In genomic region chr4:83556006-83556712, GRCh38 we compare ENCODE assay signal across 28 cellular contexts. TPM values are rescaled to one million over a fixed set of nuclear protein-coding genes. Genes with fewer than 3 reads are reported as not detected.
DNase-seq lines count a peak whose midpoint lies in the region; ATAC-seq and TF ChIP-seq lines count a peak whose summit lies in the region.
"Had no signal": no experiment of that assay in that cellular context is flagged by ENCODE, and none has a peak within 500 bp of the region (broad histone marks: within the 10 kb centered on the region; RNA-seq: fewer than 3 reads in every experiment).

No MANE protein-coding gene starts in this region.

- H3K4me1 Mint-ChIP-seq in memory B cell, result no peaks in the 10 kb centered on the region

- CTCF ChIA-PET in PC-9 (lab: Charles Lee), result no interaction called here

- H4K20me1 ChIP-seq in PC-9 (ENCODE audit: insufficient read depth), result no peaks in the 10 kb centered on the region

- H3K79me2 ChIP-seq in PC-9 (ENCODE audit: low read depth), result peaks cover 82% of the 10 kb centered on the region

- TF ChIP-seq CTCF in PC-9 (conservative IDR thresholded peaks at IDR 0.05), result no peak

- H3K27me3 ChIP-seq in PC-9 (ENCODE audit: insufficient read depth, low read depth), result no peaks in the 10 kb centered on the region
- H3K27me3 ChIP-seq: brain microvascular endothelial cell, heart left ventricle, pancreas, tibial artery had no signal

- no peaks in the 10 kb centered on the region for H3K9me3 Mint-ChIP-seq in memory B cell
- H3K9me3 Mint-ChIP-seq: activated naive CD8-positive, alpha-beta T cell treated with anti-CD3 and anti-CD28 coated beads, Interleukin-2, amount 50 U/mL, for 24 hours; natural killer cell treated with Interleukin-12 subunit alpha and Interleukin-12 subunit beta and Interleukin-15 and Interleukin-18, amount 100 ng/mL, for 72 hours; stimulated activated naive CD8-positive, alpha-beta T cell treated with anti-CD3 and anti-CD28 coated beads, Interleukin-15, Interleukin-2, amounts not matched to agents 100 ng/mL and 50 ng/mL, for 24 hours; T-cell had no signal

- H3K4me1 ChIP-seq in PC-9 (replicated peaks; ENCODE audit: insufficient read depth), result peaks cover 77% of the 10 kb centered on the region
- H3K4me1 ChIP-seq: pancreas, tibial artery had no signal

- no peaks in the 10 kb centered on the region for H3K27me3 Mint-ChIP-seq in memory B cell
- H3K27me3 Mint-ChIP-seq: activated CD4-positive, alpha-beta T cell treated with anti-CD3 and anti-CD28 coated beads for 36 hours; activated naive CD8-positive, alpha-beta T cell treated with anti-CD3 and anti-CD28 coated beads, Interleukin-2, amount 50 U/mL, for 24 hours; stimulated activated naive CD8-positive, alpha-beta T cell treated with anti-CD3 and anti-CD28 coated beads, Interleukin-15, Interleukin-2, amounts not matched to agents 100 ng/mL and 50 ng/mL, for 24 hours; T-cell had no signal

- H3K36me3 ChIP-seq in PC-9 (ENCODE audit: low read depth), result 0 out of 2 replicates have a peak, but pooled peaks cover 5% of the 10 kb centered on the region
- H3K36me3 ChIP-seq: brain microvascular endothelial cell, HAP-1, pancreas, tibial artery had no signal

- H3K27ac ChIP-seq in PC-9, result peak overlapping the region; percentile 39; the same call in 1 of the 2 replicates
- H3K27ac ChIP-seq: brain microvascular endothelial cell, pancreas, tibial artery had no signal

- BruUV-seq in PC-9 (replicated peaks; lab: Mats Ljungman, UMichigan), result TSS peak; percentile 29

- no peaks in the 10 kb centered on the region for H3K9me3 ChIP-seq in PC-9 (ENCODE audit: insufficient read depth, low read depth)
- H3K9me3 ChIP-seq: HAP-1, heart left ventricle, pancreas, tibial artery had no signal

- peak; percentile 61 for DNase-seq in DMS79 (lab: John Stamatoyannopoulos, UW)
- peak; percentile 39 for DNase-seq in KG1 (lab: John Stamatoyannopoulos, UW)
- DNase-seq in PC-9, result no peak
- no peak for DNase-seq in memory B cell (ENCODE audit: low spot score in 2 of 2)
- no peak for DNase-seq in NCI-H128 (lab: John Stamatoyannopoulos, UW; ENCODE audit: unreplicated experiment)
- no peak for DNase-seq in GM19238 (ENCODE audit: insufficient read length, low spot score)
- DNase-seq: activated CD4-positive, alpha-beta T cell treated with anti-CD3 and anti-CD28 coated beads for 36 hours; activated gamma-delta T cell; activated naive CD8-positive, alpha-beta T cell treated with anti-CD3 and anti-CD28 coated beads, Interleukin-2, amount 50 U/mL, for 24 hours; activated T-cell treated with anti-CD3 and anti-CD28 coated beads, Interleukin-2, amount 50 U/mL, for 1 hour; brain microvascular endothelial cell; C1 segment of cervical spinal cord; EL; heart left ventricle; left colon; NCI-H1436 treated with DMSO at 0.1 percent for 48 hours; NCI-H510A treated with DMSO at 0.1 percent for 48 hours; pancreas; right cardiac atrium; stimulated activated CD4-positive, alpha-beta T cell treated with anti-CD3 and anti-CD28 coated beads, Interleukin-12 subunit alpha, Interleukin-12 subunit beta, amount 100 ng/mL, for 4 hours; T-cell; tibial artery had no signal

- ATAC-seq in memory B cell (ENCODE audit: low read depth) (peak; percentile 31), GM18861 (IDR thresholded peaks at IDR 0.05; ENCODE audit: unreplicated experiment) (no peak), HG03442 (IDR thresholded peaks at IDR 0.05; ENCODE audit: unreplicated experiment) (no peak)
- ATAC-seq: activated CD4-positive, alpha-beta T cell treated with anti-CD3 and anti-CD28 coated beads for 36 hours; activated naive CD8-positive, alpha-beta T cell treated with anti-CD3 and anti-CD28 coated beads, Interleukin-2, amount 50 U/mL, for 24 hours; heart left ventricle; HepG2; left colon; natural killer cell treated with Interleukin-12 subunit alpha and Interleukin-12 subunit beta and Interleukin-15 and Interleukin-18, amount 100 ng/mL, for 72 hours; right cardiac atrium; T-cell had no signal

- H3K27ac Mint-ChIP-seq in memory B cell, result no peak overlapping the region
- H3K27ac Mint-ChIP-seq: activated CD4-positive, alpha-beta T cell treated with anti-CD3 and anti-CD28 coated beads for 36 hours; activated naive CD8-positive, alpha-beta T cell treated with anti-CD3 and anti-CD28 coated beads, Interleukin-2, amount 50 U/mL, for 24 hours; natural killer cell treated with Interleukin-12 subunit alpha and Interleukin-12 subunit beta and Interleukin-15 and Interleukin-18, amount 100 ng/mL, for 72 hours; stimulated activated naive CD8-positive, alpha-beta T cell treated with anti-CD3 and anti-CD28 coated beads, Interleukin-15, Interleukin-2, amounts not matched to agents 100 ng/mL and 50 ng/mL, for 24 hours; T-cell had no signal

- no peak overlapping the region for H3K4me2 ChIP-seq in PC-9

- no peaks in the 10 kb centered on the region for H3K36me3 Mint-ChIP-seq in memory B cell
- H3K36me3 Mint-ChIP-seq: natural killer cell treated with Interleukin-12 subunit alpha and Interleukin-12 subunit beta and Interleukin-15 and Interleukin-18, amount 100 ng/mL, for 72 hours had no signal

- intact Hi-C loops in PC-9 (cut with micrococcal nuclease; ENCODE audit: unreplicated experiment), result no loop called here

- H3K4me3 Mint-ChIP-seq in memory B cell, result no peak overlapping the region
- H3K4me3 Mint-ChIP-seq: activated CD4-positive, alpha-beta T cell treated with anti-CD3 and anti-CD28 coated beads for 36 hours; activated naive CD8-positive, alpha-beta T cell treated with anti-CD3 and anti-CD28 coated beads, Interleukin-2, amount 50 U/mL, for 24 hours; natural killer cell treated with Interleukin-12 subunit alpha and Interleukin-12 subunit beta and Interleukin-15 and Interleukin-18, amount 100 ng/mL, for 72 hours; stimulated activated naive CD8-positive, alpha-beta T cell treated with anti-CD3 and anti-CD28 coated beads, Interleukin-15, Interleukin-2, amounts not matched to agents 100 ng/mL and 50 ng/mL, for 24 hours; T-cell had no signal

- H3F3A ChIP-seq in PC-9 (ENCODE audit: insufficient read depth, low read depth), result peaks cover 19% of the 10 kb centered on the region

- H3K9me2 ChIP-seq in PC-9 (ENCODE audit: insufficient read depth), result no peaks in the 10 kb centered on the region

- no peak overlapping the region for H3K4me3 ChIP-seq in PC-9
- H3K4me3 ChIP-seq: HAP-1, heart left ventricle, pancreas, tibial artery had no signal

- no peak overlapping the region for H2AFZ ChIP-seq in PC-9

- POLR2A ChIA-PET in PC-9 (lab: Charles Lee; ENCODE audit: unreplicated experiment), result no interaction called here

RNA-seq across cellular contexts. Expression of gene GPAT3, which starts 20.3 kb away (rescaled TPM):
- total RNA-seq in PC-9 (2021), result 27.0 and 29.1 TPM in 2 replicates

Comparison
In these comparisons a context has a peak if more than half of its experiments do, and no peak if none do; other contexts are left out.
1. DNase-seq: peak in DMS79 (single experiment) and KG1 (single experiment); none in PC-9 (0 of 2), memory B cell (0 of 2), NCI-H128 (single experiment) and GM19238 (single experiment).